Comparison of ENCODE assay signal across 9 cellular contexts in the genomic region with DNA sequence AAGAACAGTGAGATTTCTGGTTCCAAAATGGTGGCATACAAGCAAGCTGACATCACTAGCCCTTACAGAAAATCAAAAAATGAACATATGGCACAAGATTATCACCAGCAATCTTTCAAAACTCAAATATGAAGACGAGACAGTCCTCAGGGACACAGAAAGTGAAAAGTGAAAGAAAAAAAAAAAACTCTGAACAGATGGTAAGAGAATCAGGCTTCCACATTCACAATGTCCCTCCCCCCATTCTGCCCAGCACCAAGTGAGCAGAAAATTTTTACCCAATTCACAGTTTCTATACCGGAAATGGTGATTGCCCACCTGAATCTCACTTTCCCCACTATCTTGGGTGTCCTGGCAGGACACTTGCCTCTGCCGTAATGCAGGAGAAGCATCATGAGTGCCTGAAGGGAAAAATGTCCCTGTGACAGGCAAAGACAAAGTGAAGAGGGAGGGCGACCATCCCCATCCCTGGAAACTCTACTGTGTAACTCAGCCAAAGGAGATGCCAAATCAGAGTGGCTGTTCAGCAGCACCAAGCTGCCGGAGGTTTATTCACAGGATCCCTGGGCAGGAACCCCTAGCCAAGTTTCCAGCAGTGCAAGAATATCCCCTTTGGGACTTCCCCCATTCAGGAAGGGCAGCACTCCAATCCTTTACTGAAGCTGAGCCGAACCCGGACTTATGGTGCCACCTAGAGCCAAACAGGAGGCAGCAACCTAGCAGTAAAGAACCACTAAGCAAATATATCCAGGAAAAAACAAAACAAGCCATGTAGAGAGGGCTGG.
A peak's percentile ranks its signal among the peaks of the same experiment; 100 is the strongest.
DNase-seq lines count a peak whose midpoint lies in the region; ATAC-seq and TF ChIP-seq lines count a peak whose summit lies in the region.
"Had no signal": no experiment of that assay in that cellular context is flagged by ENCODE, and none has a peak within 500 bp of the region (broad histone marks: within the 10 kb centered on the region; RNA-seq: fewer than 3 reads in every experiment).

No MANE protein-coding gene starts in this region.

- no peaks in the 10 kb centered on the region for H3K4me1 Mint-ChIP-seq in activated naive CD8-positive, alpha-beta T cell treated with anti-CD3 and anti-CD28 coated beads for 36 hours
- no peaks in the 10 kb centered on the region for H3K4me1 Mint-ChIP-seq in stimulated activated memory B cell treated with anti-CD40 and anti-IgM and Interleukin-4, amounts not matched to agents 10 μg/mL and 1 μg/mL and 100 μg/mL, for 72 hours

- no peak overlapping the region for H3K4me2 ChIP-seq in HCT116 (ENCODE audit: low read length)

- peak; percentile 1 for DNase-seq in GM04503 (ENCODE audit: low read depth)
- DNase-seq in HCT116 (ENCODE audit: low read depth, low spot score), result peak; percentile 29
- peak; percentile 25 for DNase-seq in NCI-H2196 (lab: John Stamatoyannopoulos, UW; ENCODE audit: unreplicated experiment)
- peak; percentile 19 for DNase-seq in fibroblast of gingiva (ENCODE audit: low read depth)
- no peak for DNase-seq in activated T-cell treated with anti-CD3 and anti-CD28 coated beads, Interleukin-2, amount 50 U/mL, for 1 hour
- DNase-seq in activated naive CD8-positive, alpha-beta T cell treated with anti-CD3 and anti-CD28 coated beads for 36 hours, result no peak

- no peaks in the 10 kb centered on the region for H3K79me2 ChIP-seq in HCT116 (ENCODE audit: insufficient read depth, low read length)

- no peak overlapping the region for H3K4me3 ChIP-seq in HCT116 (replicated peaks in 1 of 2; ENCODE audit: low read depth in 1 of 2, low read length in 2 of 2)

- no peaks in the 10 kb centered on the region for H4K20me1 ChIP-seq in HCT116 (ENCODE audit: insufficient read depth)

- H3K9me3 Mint-ChIP-seq in activated naive CD8-positive, alpha-beta T cell treated with anti-CD3 and anti-CD28 coated beads for 36 hours, result peaks cover 4% of the 10 kb centered on the region
- peaks cover 12% of the 10 kb centered on the region for H3K9me3 Mint-ChIP-seq in stimulated activated memory B cell treated with anti-CD40 and anti-IgM and Interleukin-4, amounts not matched to agents 10 μg/mL and 1 μg/mL and 100 μg/mL, for 72 hours

- no peak overlapping the region for H3K27ac Mint-ChIP-seq in activated naive CD8-positive, alpha-beta T cell treated with anti-CD3 and anti-CD28 coated beads for 36 hours
- no peak overlapping the region for H3K27ac Mint-ChIP-seq in stimulated activated memory B cell treated with anti-CD40 and anti-IgM and Interleukin-4, amounts not matched to agents 10 μg/mL and 1 μg/mL and 100 μg/mL, for 72 hours

- CTCF ChIA-PET in HCT116 (lab: Charles Lee), result no interaction called here

- peaks cover 4% of the 10 kb centered on the region for H3K27me3 Mint-ChIP-seq in activated naive CD8-positive, alpha-beta T cell treated with anti-CD3 and anti-CD28 coated beads for 36 hours
- peaks cover 12% of the 10 kb centered on the region for H3K27me3 Mint-ChIP-seq in stimulated activated memory B cell treated with anti-CD40 and anti-IgM and Interleukin-4, amounts not matched to agents 10 μg/mL and 1 μg/mL and 100 μg/mL, for 72 hours

- TF ChIP-seq RAD21 in HCT116 (IDR thresholded peaks at IDR 0.05; ENCODE audit: low read depth), result peak; percentile 65

- intact Hi-C loops in HCT116 (cut with micrococcal nuclease), result loop anchor here (2.0 to 10.0 kb wide), 2 partner anchors 1750 to 1898 kb away; no protein-coding TSS in a partner anchor

- H3K27ac ChIP-seq in HCT116 (ENCODE audit: low read depth, low read length), result no peak overlapping the region

- H3K4me1 ChIP-seq in HCT116 (ENCODE audit: control insufficient read depth in 1 of 2, insufficient read depth in 2 of 2, low read length in 2 of 2), result no peaks in the 10 kb centered on the region

- TF ChIP-seq POLR2A in HCT116 (IDR thresholded peaks at IDR 0.05; ENCODE audit: borderline replicate concordance, extremely low read depth, insufficient read depth, insufficient read length), result no peak

- no peaks in the 10 kb centered on the region for H3K9me2 ChIP-seq in HCT116 (ENCODE audit: insufficient read depth)

- no peak overlapping the region for H2AFZ ChIP-seq in HCT116 (ENCODE audit: low read depth, low read length, poor library complexity, severe bottlenecking)

- no peak overlapping the region for H3K9ac ChIP-seq in HCT116 (ENCODE audit: low read length)

- RAD21 ChIA-PET in HCT116 (lab: Charles Lee; ENCODE audit: low non-redundant PET in 1 of 2, low total read pairs in 2 of 2, uncharacterized antibody in 2 of 2, unreplicated experiment in 2 of 2), result no interaction called here

- no peaks in the 10 kb centered on the region for H3K9me3 ChIP-seq in HCT116 (ENCODE audit: control insufficient read depth in 1 of 2, insufficient read depth in 1 of 2, low read depth in 1 of 2, low read length in 2 of 2)

- H3K4me3 Mint-ChIP-seq in activated naive CD8-positive, alpha-beta T cell treated with anti-CD3 and anti-CD28 coated beads for 36 hours, result no peak overlapping the region
- H3K4me3 Mint-ChIP-seq in stimulated activated memory B cell treated with anti-CD40 and anti-IgM and Interleukin-4, amounts not matched to agents 10 μg/mL and 1 μg/mL and 100 μg/mL, for 72 hours, result no peak overlapping the region

- peak; percentile 40 to 65 (median 58); a peak in 5 of 6 replicates for TF ChIP-seq CTCF in HCT116 (IDR thresholded peaks at IDR 0.05 in 2 of 3, conservative IDR thresholded peaks at IDR 0.05 in 1 of 3; ENCODE audit: borderline replicate concordance in 1 of 3, insufficient read depth in 1 of 3, low read depth in 2 of 3, low read length in 2 of 3)

- H3K36me3 Mint-ChIP-seq in activated naive CD8-positive, alpha-beta T cell treated with anti-CD3 and anti-CD28 coated beads for 36 hours, result peaks cover 1% of the 10 kb centered on the region
- no peaks in the 10 kb centered on the region for H3K36me3 Mint-ChIP-seq in stimulated activated memory B cell treated with anti-CD40 and anti-IgM and Interleukin-4, amounts not matched to agents 10 μg/mL and 1 μg/mL and 100 μg/mL, for 72 hours

- no TSS peak for BruUV-seq in HCT116 (replicated peaks; lab: Mats Ljungman, UMichigan)

- no peaks in the 10 kb centered on the region for H3K27me3 ChIP-seq in HCT116 (ENCODE audit: insufficient read depth, low read length)

- POLR2A ChIA-PET in HCT116 (lab: Charles Lee), result no interaction called here

- H3K36me3 ChIP-seq in HCT116 (ENCODE audit: control insufficient read depth in 1 of 2, insufficient read depth in 2 of 2, low read length in 2 of 2), result no peaks in the 10 kb centered on the region

- ATAC-seq in HCT116 (peak; percentile 91), HG03175 (IDR thresholded peaks at IDR 0.05; ENCODE audit: unreplicated experiment) (no peak)
- no peak for ATAC-seq in stimulated activated memory B cell treated with anti-CD40 and anti-IgM and Interleukin-4, amounts not matched to agents 10 μg/mL and 1 μg/mL and 100 μg/mL, for 72 hours
- ATAC-seq: left colon had no signal

TF ChIP-seq in HCT116, 20 proteins besides CTCF, POLR2A, EP300 and RAD21:
- TF ChIP-seq ZFX (IDR thresholded peaks at IDR 0.05) (no peak), TCF7L2 (IDR thresholded peaks at IDR 0.05; ENCODE audit: borderline replicate concordance, extremely low read depth, insufficient read depth, insufficient read length) (no peak), YY1 (IDR thresholded peaks at IDR 0.05; ENCODE audit: extremely low read depth, insufficient replicate concordance, low read depth, low read length) (no peak), ELF1 (IDR thresholded peaks at IDR 0.05; ENCODE audit: borderline replicate concordance, low read depth) (no peak), FOSL1 (IDR thresholded peaks at IDR 0.05; ENCODE audit: low read depth) (no peak), SP1 (IDR thresholded peaks at IDR 0.05; ENCODE audit: low read depth) (no peak), SIN3A (IDR thresholded peaks at IDR 0.05; ENCODE audit: low read depth) (no peak), CBX3 (IDR thresholded peaks at IDR 0.05; ENCODE audit: low read depth) (no peak), EGR1 (IDR thresholded peaks at IDR 0.05; ENCODE audit: low read depth) (no peak), CEBPB (IDR thresholded peaks at IDR 0.05; ENCODE audit: low read depth) (no peak), POLR2AphosphoS5 (IDR thresholded peaks at IDR 0.05; ENCODE audit: low read depth, low read length) (no peak), JUND (IDR thresholded peaks at IDR 0.05) (no peak)
- TF ChIP-seq, protein P1, sequence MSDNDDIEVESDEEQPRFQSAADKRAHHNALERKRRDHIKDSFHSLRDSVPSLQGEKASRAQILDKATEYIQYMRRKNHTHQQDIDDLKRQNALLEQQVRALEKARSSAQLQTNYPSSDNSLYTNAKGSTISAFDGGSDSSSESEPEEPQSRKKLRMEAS (IDR thresholded peaks at IDR 0.05), result no peak
- TF ChIP-seq, protein P2, sequence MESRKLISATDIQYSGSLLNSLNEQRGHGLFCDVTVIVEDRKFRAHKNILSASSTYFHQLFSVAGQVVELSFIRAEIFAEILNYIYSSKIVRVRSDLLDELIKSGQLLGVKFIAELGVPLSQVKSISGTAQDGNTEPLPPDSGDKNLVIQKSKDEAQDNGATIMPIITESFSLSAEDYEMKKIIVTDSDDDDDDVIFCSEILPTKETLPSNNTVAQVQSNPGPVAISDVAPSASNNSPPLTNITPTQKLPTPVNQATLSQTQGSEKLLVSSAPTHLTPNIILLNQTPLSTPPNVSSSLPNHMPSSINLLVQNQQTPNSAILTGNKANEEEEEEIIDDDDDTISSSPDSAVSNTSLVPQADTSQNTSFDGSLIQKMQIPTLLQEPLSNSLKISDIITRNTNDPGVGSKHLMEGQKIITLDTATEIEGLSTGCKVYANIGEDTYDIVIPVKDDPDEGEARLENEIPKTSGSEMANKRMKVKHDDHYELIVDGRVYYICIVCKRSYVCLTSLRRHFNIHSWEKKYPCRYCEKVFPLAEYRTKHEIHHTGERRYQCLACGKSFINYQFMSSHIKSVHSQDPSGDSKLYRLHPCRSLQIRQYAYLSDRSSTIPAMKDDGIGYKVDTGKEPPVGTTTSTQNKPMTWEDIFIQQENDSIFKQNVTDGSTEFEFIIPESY (IDR thresholded peaks at IDR 0.05; ENCODE audit: extremely low read depth, insufficient replicate concordance, low read length), result no peak
- TF ChIP-seq, protein P3, sequence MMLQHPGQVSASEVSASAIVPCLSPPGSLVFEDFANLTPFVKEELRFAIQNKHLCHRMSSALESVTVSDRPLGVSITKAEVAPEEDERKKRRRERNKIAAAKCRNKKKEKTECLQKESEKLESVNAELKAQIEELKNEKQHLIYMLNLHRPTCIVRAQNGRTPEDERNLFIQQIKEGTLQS (IDR thresholded peaks at IDR 0.05), result no peak
TF ChIP-seq in HCT116: peak in this region for 0.

Comparison
In these comparisons a context has a peak if more than half of its experiments do, and no peak if none do; other contexts are left out.
1. DNase-seq: peak in GM04503 (single experiment), HCT116 (single experiment), NCI-H2196 (single experiment) and fibroblast of gingiva (single experiment); none in activated T-cell treated with anti-CD3 and anti-CD28 coated beads, Interleukin-2, amount 50 U/mL, for 1 hour (single experiment) and activated naive CD8-positive, alpha-beta T cell treated with anti-CD3 and anti-CD28 coated beads for 36 hours (single experiment).